ENCODE assay signal across 14 cellular contexts in the genomic region with DNA sequence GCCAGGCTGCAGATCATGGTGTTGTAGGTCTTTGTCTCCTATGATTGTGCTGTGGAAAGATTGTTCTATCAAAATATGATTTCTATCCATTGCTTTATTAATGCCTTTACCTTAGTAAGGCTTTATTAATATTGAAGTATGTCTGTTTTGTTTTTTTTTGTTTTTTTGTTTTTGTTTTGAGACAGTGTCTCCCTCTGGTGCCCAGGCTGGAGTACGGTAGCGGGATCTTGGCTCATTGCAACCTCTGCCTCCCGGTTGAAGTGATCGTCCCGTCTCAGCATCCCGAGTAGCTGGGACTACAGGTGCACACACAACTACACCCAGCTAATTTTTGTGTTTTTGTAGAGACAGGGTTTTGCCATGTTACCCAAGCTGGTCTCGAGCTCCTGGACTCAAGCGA. TPM values are rescaled to one million over a fixed set of nuclear protein-coding genes. Genes with fewer than 3 reads are reported as not detected.
DNase-seq lines count a peak whose midpoint lies in the region; ATAC-seq, FAIRE-seq and TF ChIP-seq lines count a peak whose summit lies in the region.
"Had no signal": no experiment of that assay in that cellular context is flagged by ENCODE, and none has a peak within 500 bp of the region (broad histone marks: within the 10 kb centered on the region; RNA-seq: fewer than 3 reads in every experiment).

No MANE protein-coding gene starts in this region.

- peak; percentile 40 for FAIRE-seq in bronchial epithelial cell (lab: Jason Lieb, UNC)
- FAIRE-seq: colon, frontal cortex had no signal

- H3K9me3 Mint-ChIP-seq in Calu3 (ENCODE audit: low read depth, unreplicated experiment) (no peaks in the 10 kb centered on the region), HFFc6 (no peaks in the 10 kb centered on the region), neural crest cell (no peaks in the 10 kb centered on the region)
- H3K9me3 Mint-ChIP-seq: activated naive CD8-positive, alpha-beta T cell treated with anti-CD3 and anti-CD28 coated beads for 36 hours; naive thymus-derived CD8-positive, alpha-beta T cell had no signal

- no peak for TF ChIP-seq POLR2A in lower leg skin (IDR thresholded peaks at IDR 0.05)

- intact Hi-C loops in Calu3 (cut with micrococcal nuclease; ENCODE audit: unreplicated experiment) = loop anchor here (5.0 kb wide), 1 partner anchor 56 kb away; no protein-coding TSS in a partner anchor
- intact Hi-C loops in lower leg skin (cut with DNase I; ENCODE audit: low total_unique reads) = no loop called here

- WGBS in lower leg skin, 2 donors = 54 to 57% methylated on average over 8 of the region's 8 CpGs

- CTCF ChIA-PET in Calu3 (lab: Charles Lee) = interaction anchor here (0.9 kb wide), 3 partner anchors 55 to 127 kb away, joined by 3 to 6 read pairs (median 3); partner anchors contain the start of genes IRGQ and ZNF576

- no peaks in the 10 kb centered on the region for H3K36me3 ChIP-seq in bronchial epithelial cell (ENCODE audit: control insufficient read depth, insufficient read depth, low read length)

- no peaks in the 10 kb centered on the region for H3K27me3 Mint-ChIP-seq in Calu3 (ENCODE audit: unreplicated experiment)
- peaks cover 6% of the 10 kb centered on the region for H3K27me3 Mint-ChIP-seq in HFFc6 (ENCODE audit: insufficient read depth)
- no peaks in the 10 kb centered on the region for H3K27me3 Mint-ChIP-seq in neural crest cell (ENCODE audit: low read depth)
- H3K27me3 Mint-ChIP-seq: activated naive CD8-positive, alpha-beta T cell treated with anti-CD3 and anti-CD28 coated beads for 36 hours; naive thymus-derived CD8-positive, alpha-beta T cell had no signal

- no peaks in the 10 kb centered on the region for H3K4me1 Mint-ChIP-seq in Calu3 (ENCODE audit: low read depth, unreplicated experiment)
- H3K4me1 Mint-ChIP-seq in HFFc6 (ENCODE audit: low read depth) = no peaks in the 10 kb centered on the region
- no peaks in the 10 kb centered on the region for H3K4me1 Mint-ChIP-seq in neural crest cell

- peak; percentile 46 for TF ChIP-seq CTCF in Calu3 (IDR thresholded peaks at IDR 0.05; ENCODE audit: unreplicated experiment)
- peak; percentile 70 for TF ChIP-seq CTCF in HFFc6 (IDR thresholded peaks at IDR 0.05)
- peak; percentile 14 for TF ChIP-seq CTCF in bronchial epithelial cell (IDR thresholded peaks at IDR 0.05; ENCODE audit: insufficient read depth, low read length, severe bottlenecking)
- peak; percentile 39 for TF ChIP-seq CTCF in neural crest cell (conservative IDR thresholded peaks at IDR 0.05)
- no peak for TF ChIP-seq CTCF in lower leg skin (IDR thresholded peaks at IDR 0.05)

- H3K27ac Mint-ChIP-seq in Calu3 (ENCODE audit: unreplicated experiment) (no peak overlapping the region), HFFc6 (no peak overlapping the region), neural crest cell (ENCODE audit: unreplicated experiment) (no peak overlapping the region)
- H3K27ac Mint-ChIP-seq: activated naive CD8-positive, alpha-beta T cell treated with anti-CD3 and anti-CD28 coated beads for 36 hours; naive thymus-derived CD8-positive, alpha-beta T cell had no signal

- no TSS peak for BruUV-seq in Calu3 (replicated peaks; lab: Mats Ljungman, UMichigan)

- H3K36me3 Mint-ChIP-seq in Calu3 (ENCODE audit: insufficient read depth, unreplicated experiment) (peaks cover 10% of the 10 kb centered on the region), HFFc6 (ENCODE audit: low read depth) (peaks cover 6% of the 10 kb centered on the region; the same call in 1 of the 2 replicates), neural crest cell (ENCODE audit: low read depth) (peaks cover 4% of the 10 kb centered on the region)

- no peak for ATAC-seq in HG03571 (IDR thresholded peaks at IDR 0.05; ENCODE audit: unreplicated experiment)
- ATAC-seq: naive thymus-derived CD8-positive, alpha-beta T cell had no signal

- no peak overlapping the region for H3K4me3 ChIP-seq in bronchial epithelial cell (ENCODE audit: low read depth, low read length)
- H3K4me3 ChIP-seq in lower leg skin (ENCODE audit: low read depth, poor library complexity, severe bottlenecking) = no peak overlapping the region

- no peaks in the 10 kb centered on the region for H3K27me3 ChIP-seq in bronchial epithelial cell (ENCODE audit: control insufficient read depth, insufficient read depth, low read length)

- DNase-seq in Calu3 (peak; percentile 43), HFFc6 (no peak), bronchial epithelial cell (ENCODE audit: low read depth) (peak; percentile 13), neural crest cell (ENCODE audit: low read depth, low spot score) (no peak), lower leg skin (ENCODE audit: low spot score in 2 of 2) (no peak), glomerular visceral epithelial cell (ENCODE audit: extremely low spot score) (no peak), NOMO-1 treated with dmso at 0.1 percent for 144 hours (lab: John Stamatoyannopoulos, UW; ENCODE audit: unreplicated experiment) (no peak)
- DNase-seq: activated naive CD8-positive, alpha-beta T cell treated with anti-CD3 and anti-CD28 coated beads for 36 hours; Kasumi-1; naive thymus-derived CD8-positive, alpha-beta T cell; NCI-H187 treated with DMSO at 0.1 percent for 48 hours had no signal

- H3K4me3 Mint-ChIP-seq in Calu3 (ENCODE audit: low read depth, unreplicated experiment) (no peak overlapping the region), HFFc6 (no peak overlapping the region), neural crest cell (no peak overlapping the region)
- H3K4me3 Mint-ChIP-seq: activated naive CD8-positive, alpha-beta T cell treated with anti-CD3 and anti-CD28 coated beads for 36 hours; naive thymus-derived CD8-positive, alpha-beta T cell had no signal

RNA-seq across cellular contexts. Expression of gene IRGC, which starts 7.7 kb away (rescaled TPM):
- total RNA-seq in Calu3 (2022) (not detected in 2 replicates), bronchial epithelial cell (not detected in 2 replicates), neural crest cell (not detected in 2 replicates), lower leg skin (not detected)
- not detected for total RNA-seq in HFFc6 (2021; fragmentation: NEBNext Ultra II Directional; extraction: Animal tissue kit (Norgen Biotek cat#: 25700))
- total RNA-seq: activated naive CD8-positive, alpha-beta T cell treated with anti-CD3 and anti-CD28 coated beads for 36 hours; frontal cortex; naive thymus-derived CD8-positive, alpha-beta T cell had no signal

RNA-seq across cellular contexts. Expression of gene SMG9, which starts 31.2 kb away (rescaled TPM):
- total RNA-seq in Calu3 (2022) (69.1 and 85.5 TPM in 2 replicates), bronchial epithelial cell (4.0 and 4.7 TPM in 2 replicates), neural crest cell (87.0 and 87.6 TPM in 2 replicates), lower leg skin (10 to 100 TPM; 18.0 to 27.6 (median 23.5) TPM)
- total RNA-seq in HFFc6 (2021; fragmentation: NEBNext Ultra II Directional; extraction: Animal tissue kit (Norgen Biotek cat#: 25700)) = 10 to 100 TPM; 29.8 to 39.4 (median 32.0) TPM

RNA-seq across cellular contexts. Expression of gene PLAUR, which starts 53.6 kb away (rescaled TPM):
- total RNA-seq in Calu3 (2022) = 78.2 and 147 TPM in 2 replicates
- total RNA-seq in HFFc6 (2021; fragmentation: NEBNext Ultra II Directional; extraction: Animal tissue kit (Norgen Biotek cat#: 25700)) = 100 to 1,000 TPM; 123 to 163 (median 152) TPM
- total RNA-seq in bronchial epithelial cell = 16.6 and 27.1 TPM in 2 replicates
- total RNA-seq in neural crest cell = 31.4 and 33.6 TPM in 2 replicates
- total RNA-seq in lower leg skin = 10 to 100 TPM in 1 of 4 donors, 1 to 10 TPM in 3; 4.1 to 11.1 (median 9.0) TPM

RNA-seq across cellular contexts. Expression of gene KCNN4, which starts 57.2 kb away (rescaled TPM):
- total RNA-seq in Calu3 (2022) (147 and 152 TPM in 2 replicates), bronchial epithelial cell (0.26 and 9.7 TPM in 2 replicates), neural crest cell (2.2 and 2.8 TPM in 2 replicates), lower leg skin (10 to 100 TPM; 19.9 to 69.5 (median 49.2) TPM)
- total RNA-seq in HFFc6 (2021; fragmentation: NEBNext Ultra II Directional; extraction: Animal tissue kit (Norgen Biotek cat#: 25700)) = 1 to 10 TPM in 2 of 6 experiments, under 1 TPM in 4; 0.53 to 3.1 (median 0.81) TPM
- total RNA-seq: frontal cortex had no signal

Comparison
In these comparisons a context has a peak if more than half of its experiments do, and no peak if none do; other contexts are left out.
1. DNase-seq: peak in Calu3 (single experiment) and bronchial epithelial cell (single experiment); none in HFFc6 (single experiment), neural crest cell (single experiment), lower leg skin (0 of 2), glomerular visceral epithelial cell (single experiment) and NOMO-1 treated with dmso at 0.1 percent for 144 hours (single experiment).
2. CTCF ChIP-seq: peak in Calu3 (single experiment), HFFc6 (single experiment), bronchial epithelial cell (single experiment) and neural crest cell (single experiment); none in lower leg skin (0 of 3).